8 cellular contexts compared by ENCODE assay signal in the genomic region with DNA sequence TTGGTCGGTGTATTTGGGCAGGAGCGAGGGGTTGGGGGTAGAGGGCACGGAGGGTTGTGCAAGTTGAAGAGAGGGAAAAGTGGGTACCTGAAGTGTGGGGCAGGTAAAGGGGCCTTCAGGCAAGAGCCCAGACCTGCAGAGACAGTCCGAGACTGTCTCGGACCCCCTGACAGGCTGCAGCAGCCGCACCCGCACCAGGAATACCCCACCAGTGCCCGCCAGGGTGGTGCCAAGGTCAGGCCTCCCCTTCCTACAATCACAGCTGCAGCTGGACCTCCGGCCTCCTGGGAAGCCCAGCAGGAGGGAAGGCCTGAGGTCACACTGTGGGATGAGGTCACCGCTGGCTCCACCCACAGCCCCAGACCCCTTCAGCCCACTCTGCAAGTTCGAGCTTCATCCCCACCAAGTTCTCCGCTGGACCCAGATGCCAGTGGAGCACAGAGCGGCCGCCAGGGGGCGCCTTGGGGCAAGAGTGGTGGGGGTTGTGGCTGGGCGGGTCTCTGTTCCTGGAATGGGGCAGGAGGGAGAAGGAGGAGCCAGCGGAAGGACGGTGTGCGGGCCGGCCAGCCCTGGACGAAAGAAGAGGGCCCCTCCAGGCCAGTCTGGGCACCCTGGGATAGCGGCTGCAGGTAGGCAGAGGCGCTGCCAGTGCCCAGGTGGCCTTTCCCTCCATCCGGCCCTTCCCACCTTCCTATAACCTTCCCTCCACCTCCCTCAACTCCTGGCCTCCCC. TPM values are rescaled to one million over a fixed set of nuclear protein-coding genes. Genes with fewer than 3 reads are reported as not detected.
DNase-seq lines count a peak whose midpoint lies in the region; ATAC-seq and TF ChIP-seq lines count a peak whose summit lies in the region.

HSD3B7 (plus strand) TSS at position 539 of the 732 bp plus-strand sequence. CDS start 452 bp downstream, outside the sequence.

- H3K27ac ChIP-seq in DND-41 (ENCODE audit: low read length): no peak within 1 kb of the TSS
- H3K27ac ChIP-seq in HL-60 (replicated peaks): no peak within 1 kb of the TSS
- no peak within 1 kb of the TSS for H3K27ac ChIP-seq in OCI-LY7 (ENCODE audit: low read depth, low read length, poor library complexity, severe bottlenecking)
- H3K27ac ChIP-seq in esophagus muscularis mucosa (replicated peaks in 1 of 4): peak within 1 kb of the TSS; percentile 66 to 77 (median 72)
- peak within 1 kb of the TSS; percentile 21 for H3K27ac ChIP-seq in muscle layer of duodenum (ENCODE audit: low read length)

- BruUV-seq in OCI-LY7 (replicated peaks; lab: Mats Ljungman, UMichigan): no TSS peak

- TF ChIP-seq POLR2A in esophagus muscularis mucosa (IDR thresholded peaks at IDR 0.05; ENCODE audit: low read depth): no peak

- TF ChIP-seq CTCF in DND-41 (IDR thresholded peaks at IDR 0.05; ENCODE audit: borderline replicate concordance, extremely low read depth, low read length, poor library complexity, severe bottlenecking) (peak; percentile 95), HL-60 (IDR thresholded peaks at IDR 0.05; ENCODE audit: insufficient read depth, low read length) (peak; percentile 78), OCI-LY7 (conservative IDR thresholded peaks at IDR 0.05; ENCODE audit: low read length) (peak; percentile 88), esophagus muscularis mucosa (IDR thresholded peaks at IDR 0.05) (peak; percentile 93 to 97 (median 93))

- H3K9me3 ChIP-seq in DND-41 (ENCODE audit: insufficient read depth, low read length, severe bottlenecking) (no peaks in the 10 kb centered on the region), OCI-LY7 (ENCODE audit: low read length) (no peaks in the 10 kb centered on the region), esophagus muscularis mucosa (no peaks in the 10 kb centered on the region), muscle layer of duodenum (ENCODE audit: control insufficient read depth in 1 of 2, low read length in 2 of 2) (no peaks in the 10 kb centered on the region)

- H3K27me3 ChIP-seq in DND-41 (ENCODE audit: insufficient read depth, low read length, poor library complexity) (no peaks in the 10 kb centered on the region), HL-60 (ENCODE audit: insufficient read depth, poor library complexity, severe bottlenecking) (no peaks in the 10 kb centered on the region), esophagus muscularis mucosa (no peaks in the 10 kb centered on the region), muscle layer of duodenum (ENCODE audit: low read depth, low read length) (no peaks in the 10 kb centered on the region)

- H3K4me2 ChIP-seq in DND-41 (ENCODE audit: insufficient read depth, low read length): no peak within 1 kb of the TSS
- no peak within 1 kb of the TSS for H3K4me2 ChIP-seq in OCI-LY7 (ENCODE audit: low read length)

- no peak within 1 kb of the TSS for H3K9ac ChIP-seq in DND-41 (ENCODE audit: low read depth, low read length)

- WGBS in esophagus muscularis mucosa: 31% methylated on average over 16 of the region's 24 CpGs

- H3K4me3 ChIP-seq in DND-41 (ENCODE audit: low read depth in 1 of 2, low read length in 2 of 2) (no peak within 1 kb of the TSS), HL-60 (replicated peaks; ENCODE audit: insufficient read depth, low read length) (no peak within 1 kb of the TSS), OCI-LY7 (ENCODE audit: low read depth, low read length, poor library complexity, severe bottlenecking) (no peak within 1 kb of the TSS), esophagus muscularis mucosa (peak within 1 kb of the TSS; percentile 50 to 64 (median 53)), muscle layer of duodenum (ENCODE audit: low read depth in 1 of 2, low read length in 2 of 2) (peak within 1 kb of the TSS; percentile 57 to 66)

- H4K20me1 ChIP-seq in DND-41 (ENCODE audit: insufficient read depth, low read length): peaks cover 4% of the 10 kb centered on the region; the same call in 1 of the 2 replicates
- H4K20me1 ChIP-seq in OCI-LY7 (ENCODE audit: insufficient read depth, low read length): no peaks in the 10 kb centered on the region

- H3K4me1 ChIP-seq in DND-41 (ENCODE audit: insufficient read depth, low read length) (no peaks in the 10 kb centered on the region), OCI-LY7 (ENCODE audit: insufficient read depth, low read length, poor library complexity, severe bottlenecking) (no peaks in the 10 kb centered on the region), esophagus muscularis mucosa (peaks cover 11 to 22% (median 20%) of the 10 kb centered on the region in 4 donors), muscle layer of duodenum (ENCODE audit: control insufficient read depth in 1 of 2, insufficient read depth in 2 of 2, low read length in 2 of 2) (peaks cover 4 to 13% of the 10 kb centered on the region in 2 donors)

- CTCF ChIA-PET in OCI-LY7 (lab: Charles Lee; ENCODE audit: unreplicated experiment): interaction anchor here (0.6 kb wide), 2 partner anchors 113 to 275 kb away, joined by 3 to 6 read pairs; partner anchors contain the start of gene ITGAM

- POLR2A ChIA-PET in OCI-LY7 (lab: Charles Lee): interaction anchor here (1.1 kb wide), 1 partner anchor 133 kb away, joined by 6 read pairs; the partner anchor contains the start of gene KAT8

- H3K79me2 ChIP-seq in DND-41 (ENCODE audit: insufficient read depth, low read length) (no peaks in the 10 kb centered on the region), OCI-LY7 (ENCODE audit: insufficient read depth, low read depth, low read length) (no peaks in the 10 kb centered on the region)

- DNase-seq in DND-41 (peak; percentile 79), HL-60 (ENCODE audit: low read depth in 1 of 2, low spot score in 1 of 2) (peak; percentile 61 to 80), OCI-LY7 (ENCODE audit: low spot score) (peak; percentile 69), activated T-cell treated with anti-CD3 and anti-CD28 coated beads for 4 hours (peak; percentile 78), esophagus muscularis mucosa (ENCODE audit: extremely low spot score) (peak; percentile 98)
- peak; percentile 94 for DNase-seq in stimulated activated CD8-positive, alpha-beta memory T cell treated with anti-CD3 and anti-CD28 coated beads, Interleukin-4, amount 100 ng/mL, for 48 hours

- intact Hi-C loops in OCI-LY7 (cut with micrococcal nuclease; ENCODE audit: unreplicated experiment) (loop anchor here (1.0 to 10.0 kb wide), 3 partner anchors 110 to 457 kb away; partner anchors contain the start of gene ZNF843), esophagus muscularis mucosa (cut with DNase I) (loop anchor here (2.0 to 5.0 kb wide), 4 partner anchors 112 to 882 kb away; partner anchors contain the start of gene ZNF843)

- H2AFZ ChIP-seq in DND-41 (ENCODE audit: low read depth, low read length) (no peak within 1 kb of the TSS), OCI-LY7 (ENCODE audit: low read length) (no peak within 1 kb of the TSS)

- H3K36me3 ChIP-seq in DND-41 (ENCODE audit: insufficient read depth, low read length) (peaks cover 59% of the 10 kb centered on the region), OCI-LY7 (ENCODE audit: insufficient read depth, low read length) (peaks cover 64% of the 10 kb centered on the region), esophagus muscularis mucosa (peaks cover 23 to 69% (median 62%) of the 10 kb centered on the region in 4 donors), muscle layer of duodenum (ENCODE audit: control insufficient read depth in 1 of 2, insufficient read depth in 2 of 2, low read length in 2 of 2) (peaks cover 9 to 43% of the 10 kb centered on the region in 2 donors)

- no peak for TF ChIP-seq EP300 in esophagus muscularis mucosa (IDR thresholded peaks at IDR 0.05)

- peak; percentile 85 for ATAC-seq in DND-41 (ENCODE audit: insufficient read depth, low read depth)
- ATAC-seq in GM19467 (IDR thresholded peaks at IDR 0.05; ENCODE audit: unreplicated experiment): no peak

- no peaks in the 10 kb centered on the region for H3K9me2 ChIP-seq in OCI-LY7 (ENCODE audit: insufficient read depth, low read length)

RNA-seq across cellular contexts. Expression of gene HSD3B7, which starts in this region (rescaled TPM):
- total RNA-seq in OCI-LY7 (2014; rRNA removed; shearing (Covaris generic)): 1.9 and 3.3 TPM in 2 replicates
- total RNA-seq in OCI-LY7 (2022) (2.4 and 2.6 TPM in 2 replicates), esophagus muscularis mucosa (10 to 100 TPM; 15.4 to 33.0 (median 17.9) TPM)

Comparison
In these comparisons a context has a peak if more than half of its experiments do, and no peak if none do; other contexts are left out.
1. H3K27ac ChIP-seq: peak in esophagus muscularis mucosa (4 of 4) and muscle layer of duodenum (single experiment); none in DND-41 (single experiment), HL-60 (single experiment) and OCI-LY7 (single experiment).
2. H3K4me3 ChIP-seq: peak in esophagus muscularis mucosa (4 of 4) and muscle layer of duodenum (2 of 2); none in DND-41 (0 of 2), HL-60 (single experiment) and OCI-LY7 (single experiment).
3. Peak in every context shown above with its lines, with median percentiles within 50 percentile points of each other: DNase-seq and CTCF ChIP-seq.